In genomic region chr17:56548661-56549060, GRCh38 we compare ENCODE assay signal across 31 cellular contexts. TPM values are rescaled to one million over a fixed set of nuclear protein-coding genes. Genes with fewer than 3 reads are reported as not detected.
"Had no signal": no experiment of that assay in that cellular context is flagged by ENCODE, and none has a peak within 500 bp of the region (broad histone marks: within the 10 kb centered on the region; RNA-seq: fewer than 3 reads in every experiment).

No MANE protein-coding gene starts in this region.

- H3K36me3 Mint-ChIP-seq: stimulated activated memory B cell treated with anti-CD40 and anti-IgM and Interleukin-4, amounts not matched to agents 10 μg/mL and 1 μg/mL and 100 μg/mL, for 72 hours had no signal

- ATAC-seq: heart right ventricle; left ventricle myocardium superior; lower lobe of right lung; natural killer cell treated with Interleukin-12 subunit alpha and Interleukin-12 subunit beta and Interleukin-15 and Interleukin-18, amount 100 ng/mL, for 72 hours; pancreas; stimulated activated memory B cell treated with anti-CD40 and anti-IgM and Interleukin-4, amounts not matched to agents 10 μg/mL and 1 μg/mL and 100 μg/mL, for 72 hours; stimulated activated naive CD8-positive, alpha-beta T cell treated with anti-CD3 and anti-CD28 coated beads, Interleukin-15, Interleukin-2, amounts not matched to agents 100 U/mL and 50 U/mL, for 24 hours had no signal

- H3K9me3 ChIP-seq: lower lobe of right lung, pancreas, thoracic aorta had no signal

- H3K4me1 ChIP-seq: esophagus muscularis mucosa, heart right ventricle, lower lobe of right lung, pancreas, right atrium auricular region, sigmoid colon, spleen, tibial nerve, upper lobe of left lung had no signal

- H3K36me3 ChIP-seq: esophagus muscularis mucosa, heart right ventricle, lower lobe of right lung, neutrophil, pancreas, right atrium auricular region, sigmoid colon, spleen, thoracic aorta, tibial nerve, upper lobe of left lung had no signal

- H3K27ac ChIP-seq: dorsolateral prefrontal cortex, esophagus muscularis mucosa, heart right ventricle, lower lobe of right lung, neutrophil, pancreas, right atrium auricular region, sigmoid colon, skin epidermis, spleen, thoracic aorta, tibial nerve, upper lobe of left lung had no signal

- H3K9me3 Mint-ChIP-seq: natural killer cell treated with Interleukin-12 subunit alpha and Interleukin-12 subunit beta and Interleukin-15 and Interleukin-18, amount 100 ng/mL, for 72 hours had no signal

- H3K4me3 ChIP-seq: dorsolateral prefrontal cortex, esophagus muscularis mucosa, heart right ventricle, lower lobe of right lung, pancreas, right atrium auricular region, sigmoid colon, skin epidermis, spleen, thoracic aorta, tibial nerve, upper lobe of left lung had no signal

- FAIRE-seq: keratinocyte, pancreas, urothelium cell line had no signal

- H3K4me3 Mint-ChIP-seq: endodermal cell; naive B cell; natural killer cell treated with Interleukin-12 subunit alpha and Interleukin-12 subunit beta and Interleukin-15 and Interleukin-18, amount 100 ng/mL, for 72 hours; neural crest cell; stimulated activated memory B cell treated with anti-CD40 and anti-IgM and Interleukin-4, amounts not matched to agents 10 μg/mL and 1 μg/mL and 100 μg/mL, for 72 hours had no signal

- H3K27ac Mint-ChIP-seq: endodermal cell; naive B cell; natural killer cell treated with Interleukin-12 subunit alpha and Interleukin-12 subunit beta and Interleukin-15 and Interleukin-18, amount 100 ng/mL, for 72 hours; progenitor cell of endocrine pancreas; stimulated activated memory B cell treated with anti-CD40 and anti-IgM and Interleukin-4, amounts not matched to agents 10 μg/mL and 1 μg/mL and 100 μg/mL, for 72 hours had no signal

- H3K4me1 Mint-ChIP-seq: endodermal cell; naive B cell; neural crest cell; stimulated activated memory B cell treated with anti-CD40 and anti-IgM and Interleukin-4, amounts not matched to agents 10 μg/mL and 1 μg/mL and 100 μg/mL, for 72 hours had no signal

- DNase-seq: cerebellar nuclear complex; cortex of kidney; dorsolateral prefrontal cortex; effector CD4-positive, alpha-beta T cell; endodermal cell; foreskin melanocyte; glutamatergic neuron; heart right ventricle; hippocampal formation; left ventricle myocardium superior; lower lobe of right lung; naive B cell; pancreas; sigmoid colon; spleen; stimulated activated CD4-positive, alpha-beta T cell treated with anti-CD3 and anti-CD28 coated beads, Interleukin-4, amount 100 ng/mL, for 4 hours; stimulated activated naive CD8-positive, alpha-beta T cell treated with anti-CD3 and anti-CD28 coated beads, Interleukin-15, Interleukin-2, amounts not matched to agents 100 U/mL and 50 U/mL, for 24 hours; substantia nigra; upper lobe of left lung had no signal

- H3K27me3 ChIP-seq: neutrophil, right atrium auricular region, sigmoid colon, spleen, tibial nerve, upper lobe of left lung had no signal

RNA-seq across cellular contexts. Expression of gene NOG, which starts 44.8 kb away (rescaled TPM):
- total RNA-seq: natural killer cell treated with Interleukin-12 subunit alpha and Interleukin-12 subunit beta and Interleukin-15 and Interleukin-18, amount 100 ng/mL, for 72 hours had no signal
